ENCODE assay signal across 25 cellular contexts in genomic region chr10:6030940-6031339, GRCh38. TPM values are rescaled to one million over a fixed set of nuclear protein-coding genes. Genes with fewer than 3 reads are reported as not detected.
"Had no signal": no experiment of that assay in that cellular context is flagged by ENCODE, and none has a peak within 500 bp of the region (broad histone marks: within the 10 kb centered on the region; RNA-seq: fewer than 3 reads in every experiment).

No MANE protein-coding gene starts in this region.

- ATAC-seq: effector memory CD8-positive, alpha-beta T cell; gastrocnemius medialis; heart right ventricle; psoas muscle; right lobe of liver; stimulated activated memory B cell treated with anti-CD40 and anti-IgM and Interleukin-4, amounts not matched to agents 10 μg/mL and 1 μg/mL and 100 μg/mL, for 72 hours had no signal

- H3K4me1 ChIP-seq: psoas muscle, right lobe of liver, tibial artery had no signal

- DNase-seq: effector memory CD8-positive, alpha-beta T cell; gastrocnemius medialis; heart right ventricle; hypothalamus; kidney glomerular epithelial cell; mesendoderm; naive B cell; psoas muscle; retina; right lobe of liver; stimulated activated CD4-positive, alpha-beta T cell treated with anti-CD3 and anti-CD28 coated beads, Interleukin-4, amount 100 ng/mL, for 1 hour; stimulated activated CD8-positive, alpha-beta memory T cell treated with anti-CD3 and anti-CD28 coated beads, Interleukin-4, amount 100 ng/mL, for 48 hours; tibial artery; upper lobe of left lung; uterus had no signal

- H3K27ac ChIP-seq: epithelial cell of prostate, esophagus muscularis mucosa, gastrocnemius medialis, heart right ventricle, neutrophil, psoas muscle, right lobe of liver, tibial artery, upper lobe of left lung, uterus had no signal

- H3K36me3 ChIP-seq: esophagus muscularis mucosa, gastrocnemius medialis, heart right ventricle, neutrophil, right lobe of liver, tibial artery, upper lobe of left lung, uterus had no signal

- H3K4me3 Mint-ChIP-seq: effector memory CD8-positive, alpha-beta T cell; naive B cell; stimulated activated memory B cell treated with anti-CD40 and anti-IgM and Interleukin-4, amounts not matched to agents 10 μg/mL and 1 μg/mL and 100 μg/mL, for 72 hours; stimulated activated naive CD8-positive, alpha-beta T cell treated with anti-CD3 and anti-CD28 coated beads, Interleukin-15, Interleukin-2, amounts not matched to agents 100 ng/mL and 50 ng/mL, for 24 hours had no signal

- H3K27me3 ChIP-seq: esophagus muscularis mucosa, gastrocnemius medialis, neutrophil, right lobe of liver, tibial artery, upper lobe of left lung, uterus had no signal

- H3K4me3 ChIP-seq: esophagus muscularis mucosa, gastrocnemius medialis, heart right ventricle, psoas muscle, right lobe of liver, tibial artery, upper lobe of left lung, uterus had no signal

- H3K27ac Mint-ChIP-seq: effector memory CD8-positive, alpha-beta T cell; naive B cell; stimulated activated memory B cell treated with anti-CD40 and anti-IgM and Interleukin-4, amounts not matched to agents 10 μg/mL and 1 μg/mL and 100 μg/mL, for 72 hours; stimulated activated naive CD8-positive, alpha-beta T cell treated with anti-CD3 and anti-CD28 coated beads, Interleukin-15, Interleukin-2, amounts not matched to agents 100 ng/mL and 50 ng/mL, for 24 hours had no signal

- H3K9me3 ChIP-seq: neutrophil, right lobe of liver, uterus had no signal

- H3K27me3 Mint-ChIP-seq: naive B cell; stimulated activated memory B cell treated with anti-CD40 and anti-IgM and Interleukin-4, amounts not matched to agents 10 μg/mL and 1 μg/mL and 100 μg/mL, for 72 hours; stimulated activated naive CD8-positive, alpha-beta T cell treated with anti-CD3 and anti-CD28 coated beads, Interleukin-15, Interleukin-2, amounts not matched to agents 100 ng/mL and 50 ng/mL, for 24 hours had no signal

RNA-seq across cellular contexts. Expression of gene IL2RA, which starts 31.2 kb away (rescaled TPM):
- total RNA-seq: fibroblast of villous mesenchyme, lung microvascular endothelial cell, osteoblast, temporal lobe had no signal
- polyA plus RNA-seq: neural cell had no signal

RNA-seq across cellular contexts. Expression of gene IL15RA, which starts 53.6 kb away (rescaled TPM):
- polyA plus RNA-seq: neural cell had no signal
